In the genomic region with DNA sequence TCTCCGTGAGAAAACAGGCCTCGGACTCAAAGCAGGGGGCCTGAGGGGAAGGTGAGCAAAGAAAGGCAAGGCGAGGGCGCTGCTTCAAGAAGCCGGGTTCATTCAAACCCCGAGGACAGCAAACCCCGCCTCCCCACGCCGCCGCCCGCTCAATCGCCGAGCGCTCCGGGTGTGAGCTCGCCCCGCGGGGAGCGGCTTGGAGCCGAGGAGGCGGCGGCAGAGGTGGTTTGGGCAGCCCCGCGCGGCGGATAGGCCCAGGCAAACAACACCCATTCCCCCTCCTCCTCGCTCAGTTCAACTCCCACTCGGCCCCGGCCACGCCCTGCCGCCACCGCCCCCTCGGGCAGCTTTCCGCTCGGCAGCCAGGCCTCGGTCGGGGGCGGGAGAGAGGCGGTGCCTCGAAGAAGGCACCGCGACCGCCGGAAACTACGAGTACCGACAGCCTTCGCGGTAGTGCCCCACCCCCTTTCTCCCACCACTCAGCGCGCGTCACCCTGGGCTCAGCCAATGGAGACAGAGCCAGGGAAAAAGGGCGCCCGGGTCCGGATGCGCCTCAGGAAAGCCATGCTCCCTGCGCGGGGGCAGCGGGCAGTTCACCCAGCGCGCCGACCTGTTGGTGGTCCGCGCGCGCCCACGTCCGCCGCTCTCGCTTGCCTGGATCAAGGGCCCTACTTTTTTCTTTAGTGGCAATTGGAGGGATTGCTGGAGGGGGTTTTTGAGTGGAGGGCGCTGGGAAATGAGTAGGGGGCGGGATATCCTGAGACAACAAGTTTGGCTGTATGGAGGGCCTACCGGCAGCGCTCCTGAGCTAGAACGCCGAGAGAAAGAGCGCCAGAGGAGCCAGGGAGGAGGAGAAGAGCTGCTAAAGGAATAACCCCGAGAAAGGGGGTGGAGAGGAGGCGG, we compare ENCODE assay signal across 8 cellular contexts. TPM values are rescaled to one million over a fixed set of nuclear protein-coding genes. Genes with fewer than 3 reads are reported as not detected.
DNase-seq lines count a peak whose midpoint lies in the region; ATAC-seq and TF ChIP-seq lines count a peak whose summit lies in the region.

No MANE protein-coding gene starts in this region.

- H3K9me3 ChIP-seq in suprapubic skin, result no peaks in the 10 kb centered on the region

- WGBS in suprapubic skin, result under 1% methylated on average over 75 of the region's 78 CpGs

- peak; percentile 100 for DNase-seq in GM06990 (ENCODE audit: extremely low read depth, insufficient read length)
- DNase-seq in NB4 (ENCODE audit: low read depth), result peak; percentile 100
- DNase-seq in SK-N-DZ (ENCODE audit: low spot score), result peak; percentile 98
- DNase-seq in activated naive CD4-positive, alpha-beta T cell treated with anti-CD3 and anti-CD28 coated beads, Interleukin-2, amount 50 U/mL, for 16 hours, result peak; percentile 100
- DNase-seq in globus pallidus (ENCODE audit: low spot score), result peak; percentile 99
- DNase-seq in nucleus accumbens (lab: John Stamatoyannopoulos, UW), result peak; percentile 87 to 99 (median 98)
- peak; percentile 99 for DNase-seq in suprapubic skin (ENCODE audit: low spot score in 2 of 2)

- peaks cover 43% of the 10 kb centered on the region for H3K4me1 ChIP-seq in suprapubic skin

- H3K27me3 ChIP-seq in GM06990 (replicated peaks; ENCODE audit: control insufficient read depth, insufficient read depth, low read length) (no peaks in the 10 kb centered on the region), suprapubic skin (no peaks in the 10 kb centered on the region)

- no peak for TF ChIP-seq EP300 in suprapubic skin (IDR thresholded peaks at IDR 0.05)

- H3K27ac ChIP-seq in suprapubic skin, result peak overlapping the region; percentile 99

- TF ChIP-seq POLR2A in NB4 (IDR thresholded peaks at IDR 0.05; ENCODE audit: extremely low read depth, insufficient read length), result peak; percentile 87
- peak; percentile 35 to 70 for TF ChIP-seq POLR2A in suprapubic skin (IDR thresholded peaks at IDR 0.05)

- no peak for TF ChIP-seq CTCF in GM06990 (IDR thresholded peaks at IDR 0.05; ENCODE audit: insufficient read depth, low read length, poor library complexity, severe bottlenecking)
- no peak for TF ChIP-seq CTCF in NB4 (IDR thresholded peaks at IDR 0.05; ENCODE audit: low read depth, low read length)
- peak in 1 of 2 donors; percentile 31 for TF ChIP-seq CTCF in suprapubic skin (IDR thresholded peaks at IDR 0.05)

- H3K4me3 ChIP-seq in GM06990 (replicated peaks; ENCODE audit: low read depth, low read length), result peak overlapping the region; percentile 88
- H3K4me3 ChIP-seq in NB4 (ENCODE audit: low read depth, low read length), result peak overlapping the region; percentile 81
- peak overlapping the region; percentile 86 for H3K4me3 ChIP-seq in suprapubic skin

- peak; percentile 74 for ATAC-seq in HG02571 (IDR thresholded peaks at IDR 0.05; ENCODE audit: unreplicated experiment)

- no peaks in the 10 kb centered on the region for H3K36me3 ChIP-seq in GM06990 (ENCODE audit: control insufficient read depth, insufficient read depth, low read length)
- H3K36me3 ChIP-seq in suprapubic skin, result no peaks in the 10 kb centered on the region

RNA-seq across cellular contexts. Expression of gene SP4, which starts 0.7 kb away (rescaled TPM):
- 14.8 and 15.1 TPM in 2 replicates for polyA plus RNA-seq in SK-N-DZ (2014; cell fraction: cytosol; rRNA removed)
- 9.3 and 10.6 TPM in 2 replicates for polyA plus RNA-seq in SK-N-DZ (2014; cell fraction: nucleus; rRNA removed)
- total RNA-seq in suprapubic skin, result 10 to 100 TPM in 3 of 4 donors, 1 to 10 TPM in 1; 5.3 to 17.0 (median 11.1) TPM

Comparison
In these comparisons a context has a peak if more than half of its experiments do, and no peak if none do; other contexts are left out.
1. Peak in every context shown above with its lines: DNase-seq, ATAC-seq, H3K4me3 ChIP-seq and H3K27ac ChIP-seq.